Comparison of ENCODE assay signal across 1 cellular context in the genomic region with DNA sequence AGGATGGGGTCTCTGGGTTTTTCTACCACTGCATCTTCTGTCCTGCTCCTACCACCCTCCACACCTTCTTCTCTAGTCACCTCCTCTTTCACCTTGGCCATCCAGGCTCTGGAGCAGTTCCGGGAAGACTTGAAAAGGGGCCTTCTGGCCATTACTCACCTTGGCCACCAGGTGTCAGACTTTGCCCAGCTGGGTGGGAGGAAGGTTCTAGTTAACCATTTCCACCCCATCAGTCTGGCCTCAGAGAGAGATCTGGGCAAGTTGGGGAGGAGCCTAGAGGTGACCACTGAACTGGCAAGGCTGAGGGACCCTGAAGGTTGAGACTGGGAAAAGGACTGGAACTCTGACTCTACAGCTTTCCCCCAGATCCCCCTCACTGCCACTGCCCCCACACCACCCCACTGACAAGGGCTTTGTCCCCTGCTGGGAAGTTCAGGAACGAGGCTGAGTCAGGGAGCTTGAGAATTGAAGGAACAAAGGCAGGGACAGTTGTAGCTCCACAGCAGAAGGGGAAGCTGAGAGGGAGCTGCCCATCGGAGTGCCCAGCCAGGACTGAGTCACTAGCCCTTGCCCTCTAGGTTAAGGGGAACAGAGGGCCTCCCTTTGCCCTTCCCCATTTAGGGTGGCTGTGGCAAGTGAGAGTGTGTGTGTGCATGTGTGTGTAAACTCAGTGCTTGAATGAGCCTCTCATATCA.
A peak's percentile ranks its signal among the peaks of the same experiment; 100 is the strongest.
TF ChIP-seq lines count a peak whose summit lies in the region.

No MANE protein-coding gene starts in this region.

TF ChIP-seq in K562, 482 proteins besides CTCF, POLR2A, EP300 and RAD21 (continued from another document):
- TF ChIP-seq, protein P1, sequence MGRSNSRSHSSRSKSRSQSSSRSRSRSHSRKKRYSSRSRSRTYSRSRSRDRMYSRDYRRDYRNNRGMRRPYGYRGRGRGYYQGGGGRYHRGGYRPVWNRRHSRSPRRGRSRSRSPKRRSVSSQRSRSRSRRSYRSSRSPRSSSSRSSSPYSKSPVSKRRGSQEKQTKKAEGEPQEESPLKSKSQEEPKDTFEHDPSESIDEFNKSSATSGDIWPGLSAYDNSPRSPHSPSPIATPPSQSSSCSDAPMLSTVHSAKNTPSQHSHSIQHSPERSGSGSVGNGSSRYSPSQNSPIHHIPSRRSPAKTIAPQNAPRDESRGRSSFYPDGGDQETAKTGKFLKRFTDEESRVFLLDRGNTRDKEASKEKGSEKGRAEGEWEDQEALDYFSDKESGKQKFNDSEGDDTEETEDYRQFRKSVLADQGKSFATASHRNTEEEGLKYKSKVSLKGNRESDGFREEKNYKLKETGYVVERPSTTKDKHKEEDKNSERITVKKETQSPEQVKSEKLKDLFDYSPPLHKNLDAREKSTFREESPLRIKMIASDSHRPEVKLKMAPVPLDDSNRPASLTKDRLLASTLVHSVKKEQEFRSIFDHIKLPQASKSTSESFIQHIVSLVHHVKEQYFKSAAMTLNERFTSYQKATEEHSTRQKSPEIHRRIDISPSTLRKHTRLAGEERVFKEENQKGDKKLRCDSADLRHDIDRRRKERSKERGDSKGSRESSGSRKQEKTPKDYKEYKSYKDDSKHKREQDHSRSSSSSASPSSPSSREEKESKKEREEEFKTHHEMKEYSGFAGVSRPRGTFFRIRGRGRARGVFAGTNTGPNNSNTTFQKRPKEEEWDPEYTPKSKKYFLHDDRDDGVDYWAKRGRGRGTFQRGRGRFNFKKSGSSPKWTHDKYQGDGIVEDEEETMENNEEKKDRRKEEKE (IDR thresholded peaks at IDR 0.05; ENCODE audit: borderline replicate concordance in 1 of 2, control insufficient read depth in 1 of 2, low read depth in 2 of 2, low read length in 1 of 2), result no peak
- TF ChIP-seq ELF2 (CRISPR knock-in tag; IDR thresholded peaks at IDR 0.05) (0 out of 2 replicates have a peak, but pooled peaks have one; percentile 42), MCM2 (IDR thresholded peaks at IDR 0.05; ENCODE audit: low read depth) (no peak), SAP30 (IDR thresholded peaks at IDR 0.05; ENCODE audit: borderline replicate concordance, insufficient read depth, low read depth, low read length, poor library complexity, severe bottlenecking) (no peak), PTBP1 (IDR thresholded peaks at IDR 0.05; ENCODE audit: low read depth, low read length) (0 out of 2 replicates have a peak, but pooled peaks have one; percentile 11), ESRRA (IDR thresholded peaks at IDR 0.05; ENCODE audit: borderline replicate concordance, low read depth) (peak; percentile 58; the same call in 1 of the 2 replicates), ELF4 (CRISPR knock-in tag; IDR thresholded peaks at IDR 0.05) (peak; percentile 28; the same call in 1 of the 2 replicates), GABPB1 (CRISPR knock-in tag; IDR thresholded peaks at IDR 0.05) (0 out of 2 replicates have a peak, but pooled peaks have one; percentile 43)
- TF ChIP-seq, protein P2, sequence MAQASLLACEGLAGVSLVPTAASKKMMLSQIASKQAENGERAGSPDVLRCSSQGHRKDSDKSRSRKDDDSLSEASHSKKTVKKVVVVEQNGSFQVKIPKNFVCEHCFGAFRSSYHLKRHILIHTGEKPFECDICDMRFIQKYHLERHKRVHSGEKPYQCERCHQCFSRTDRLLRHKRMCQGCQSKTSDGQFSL (CRISPR knock-in tag; IDR thresholded peaks at IDR 0.05), result 0 out of 2 replicates have a peak, but pooled peaks have one; percentile 59
- TF ChIP-seq, protein P2 (tag; IDR thresholded peaks at IDR 0.05), result no peak
